Comparison of ENCODE assay signal across 17 cellular contexts in genomic region chr1:79945391-79945790, GRCh38.
A peak's percentile ranks its signal among the peaks of the same experiment; 100 is the strongest.
DNase-seq lines count a peak whose midpoint lies in the region; ATAC-seq and TF ChIP-seq lines count a peak whose summit lies in the region.
"Had no signal": no experiment of that assay in that cellular context is flagged by ENCODE, and none has a peak within 500 bp of the region (broad histone marks: within the 10 kb centered on the region; RNA-seq: fewer than 3 reads in every experiment).

No MANE protein-coding gene starts in this region.

- ATAC-seq in left colon = no peak

- peak; percentile 31 for DNase-seq in EL
- peak; percentile 6 for DNase-seq in HS-5 (ENCODE audit: low read depth)
- peak; percentile 14 for DNase-seq in epithelial cell of esophagus (ENCODE audit: low read depth)
- peak; percentile 1 for DNase-seq in fibroblast of pulmonary artery (ENCODE audit: low read depth)
- no peak for DNase-seq in NCI-H1436 treated with DMSO at 0.1 percent for 48 hours (lab: John Stamatoyannopoulos, UW)
- DNase-seq in AG08396 (ENCODE audit: low spot score) = no peak
- no peak for DNase-seq in left colon
- DNase-seq in RWPE1 (ENCODE audit: low spot score) = no peak
- DNase-seq: ACHN; BE2C; CD4-positive, alpha-beta memory T cell; DMS79; GDM1; HCEC 1CT; HFFc6 had no signal

- intact Hi-C loops in left colon (cut with DNase I, micrococcal nuclease) = no loop called here

- CTCF ChIA-PET in RWPE1 (lab: Yijun Ruan, JAX) = no interaction called here

- POLR2A ChIA-PET in RWPE1 (lab: Yijun Ruan, JAX; ENCODE audit: low non-redundant PET) = no interaction called here

- TF ChIP-seq CTCF in epithelial cell of esophagus (IDR thresholded peaks at IDR 0.05; ENCODE audit: insufficient read depth, low read depth, low read length, missing control alignments) = no peak
- no peak for TF ChIP-seq CTCF in fibroblast of pulmonary artery (IDR thresholded peaks at IDR 0.05; ENCODE audit: low read length, missing control alignments)
- TF ChIP-seq CTCF in RWPE1 (conservative IDR thresholded peaks at IDR 0.05; ENCODE audit: low read depth) = no peak

- no peak overlapping the region for H3K4me3 ChIP-seq in epithelial cell of esophagus (ENCODE audit: low read length)
- H3K4me3 ChIP-seq in fibroblast of pulmonary artery (replicated peaks; ENCODE audit: low read depth, low read length) = no peak overlapping the region

- H3K27ac ChIP-seq in RWPE1 = no peak overlapping the region
- H3K27ac ChIP-seq: C4-2B, HL-60 had no signal

Comparison
In these comparisons a context has a peak if more than half of its experiments do, and no peak if none do; other contexts are left out.
1. DNase-seq: peak in EL (single experiment), HS-5 (single experiment), epithelial cell of esophagus (single experiment) and fibroblast of pulmonary artery (single experiment); none in NCI-H1436 treated with DMSO at 0.1 percent for 48 hours (single experiment), AG08396 (single experiment), left colon (0 of 2) and RWPE1 (single experiment).